In the genomic region with DNA sequence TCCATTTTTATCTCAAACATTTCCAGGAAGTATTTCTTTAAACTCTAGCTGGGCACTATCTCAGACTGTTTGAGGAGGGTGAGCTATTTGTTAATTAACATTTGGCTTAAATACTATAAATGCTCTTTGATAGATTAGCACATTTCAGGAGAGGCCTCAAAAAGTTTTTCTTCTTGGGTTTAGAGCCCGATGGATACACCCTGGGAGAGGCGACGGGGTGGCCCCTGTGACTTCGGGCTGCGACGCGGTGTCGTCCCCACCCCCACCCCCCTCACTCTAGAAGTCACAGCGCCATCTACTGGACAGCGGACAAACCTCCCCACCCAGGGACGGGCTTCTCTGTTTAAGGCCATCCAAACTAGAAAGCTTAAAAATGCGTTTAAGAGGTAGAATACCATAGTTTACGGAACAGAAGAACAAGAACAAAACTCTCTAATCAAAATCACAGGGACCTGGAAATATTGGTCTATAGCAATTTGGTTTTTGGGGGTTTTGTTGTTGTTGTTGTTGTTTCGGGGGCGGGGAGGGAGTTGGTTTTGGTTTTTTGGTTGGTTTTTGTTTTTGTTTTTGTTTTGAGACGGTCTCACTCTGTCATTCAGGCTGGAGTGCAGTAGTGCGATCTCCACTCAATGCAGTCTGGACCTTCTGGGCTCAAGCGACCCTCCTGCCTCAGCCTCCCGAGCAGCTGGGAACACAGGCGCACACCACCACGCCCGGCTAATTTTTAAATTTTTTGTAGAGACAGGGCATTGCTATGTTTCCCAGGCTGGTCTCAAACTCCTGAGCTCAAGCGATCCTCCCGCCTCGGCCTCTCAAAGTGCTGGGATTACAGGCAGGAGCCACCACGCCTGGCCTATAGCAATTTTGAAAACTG, we compare ENCODE assay signal across 8 cellular contexts.
DNase-seq lines count a peak whose midpoint lies in the region; ATAC-seq, FAIRE-seq and TF ChIP-seq lines count a peak whose summit lies in the region.

No MANE protein-coding gene starts in this region.

- no peaks in the 10 kb centered on the region for H4K20me1 ChIP-seq in osteoblast (ENCODE audit: insufficient read depth, low read length)

- H3K27me3 Mint-ChIP-seq in activated T-cell treated with anti-CD3 and anti-CD28 coated beads, Interleukin-2, amount 50 U/mL, for 24 hours = peaks cover 60% of the 10 kb centered on the region

- no peaks in the 10 kb centered on the region for H3K4me1 ChIP-seq in foreskin keratinocyte
- H3K4me1 ChIP-seq in osteoblast (ENCODE audit: insufficient read depth, low read length) = peaks cover 12% of the 10 kb centered on the region

- peak overlapping the region; percentile 87 for H3K4me2 ChIP-seq in osteoblast (ENCODE audit: insufficient read depth, low read length)

- H2AFZ ChIP-seq in osteoblast (ENCODE audit: low read length) = peak overlapping the region; percentile 73

- no peak overlapping the region for H3K27ac Mint-ChIP-seq in activated T-cell treated with anti-CD3 and anti-CD28 coated beads, Interleukin-2, amount 50 U/mL, for 24 hours

- no peaks in the 10 kb centered on the region for H3K4me1 Mint-ChIP-seq in activated T-cell treated with anti-CD3 and anti-CD28 coated beads, Interleukin-2, amount 50 U/mL, for 24 hours (ENCODE audit: low read depth)

- TF ChIP-seq CTCF in AG09309 (IDR thresholded peaks at IDR 0.05; ENCODE audit: control insufficient read depth, insufficient read depth, low read depth, low read length, missing control alignments) (peak; percentile 84), foreskin keratinocyte (conservative IDR thresholded peaks at IDR 0.05) (peak; percentile 70), osteoblast (IDR thresholded peaks at IDR 0.05; ENCODE audit: extremely low read depth, low read depth, low read length) (peak; percentile 89)

- H3K4me3 ChIP-seq in AG09309 (ENCODE audit: control insufficient read depth, low read depth, low read length) (no peak overlapping the region; the same call in 1 of the 2 replicates), osteoblast (ENCODE audit: insufficient read depth, low read length) (peak overlapping the region; percentile 71)

- no peaks in the 10 kb centered on the region for H3K79me2 ChIP-seq in osteoblast (ENCODE audit: insufficient read depth, low read length)

- H3K27me3 ChIP-seq in foreskin keratinocyte (peaks cover 8% of the 10 kb centered on the region), osteoblast (ENCODE audit: insufficient read depth, low read length) (no peaks in the 10 kb centered on the region)

- H3K36me3 Mint-ChIP-seq in activated T-cell treated with anti-CD3 and anti-CD28 coated beads, Interleukin-2, amount 50 U/mL, for 24 hours (ENCODE audit: low read depth) = no peaks in the 10 kb centered on the region

- H3K27ac ChIP-seq in foreskin keratinocyte (no peak overlapping the region), osteoblast (ENCODE audit: low read depth, low read length) (no peak overlapping the region)

- H3K36me3 ChIP-seq in osteoblast (ENCODE audit: insufficient read depth, low read length) = no peaks in the 10 kb centered on the region

- ATAC-seq in foreskin keratinocyte (peak; percentile 46), GM21737 (IDR thresholded peaks at IDR 0.05; ENCODE audit: unreplicated experiment) (no peak)

- no peak for FAIRE-seq in GM19239 (lab: Jason Lieb, UNC)

- H3K9me3 ChIP-seq in osteoblast (ENCODE audit: low read depth, low read length) = no peaks in the 10 kb centered on the region

- DNase-seq in AG09309 (ENCODE audit: low read depth) (no peak), GM19239 (ENCODE audit: insufficient read length, low spot score) (peak; percentile 70), NCI-H82 (lab: John Stamatoyannopoulos, UW) (peak; percentile 84), foreskin keratinocyte (peak in 1 of 2 donors; percentile 5), osteoblast (ENCODE audit: insufficient read length, low spot score, missing footprints) (peak; percentile 97), ureter (ENCODE audit: low spot score) (peak; percentile 78)
- DNase-seq in activated T-cell treated with anti-CD3 and anti-CD28 coated beads, Interleukin-2, amount 50 U/mL, for 24 hours = peak; percentile 59

- H3K9me3 Mint-ChIP-seq in activated T-cell treated with anti-CD3 and anti-CD28 coated beads, Interleukin-2, amount 50 U/mL, for 24 hours = no peaks in the 10 kb centered on the region

- no peak overlapping the region for H3K4me3 Mint-ChIP-seq in activated T-cell treated with anti-CD3 and anti-CD28 coated beads, Interleukin-2, amount 50 U/mL, for 24 hours
